In the genomic region with DNA sequence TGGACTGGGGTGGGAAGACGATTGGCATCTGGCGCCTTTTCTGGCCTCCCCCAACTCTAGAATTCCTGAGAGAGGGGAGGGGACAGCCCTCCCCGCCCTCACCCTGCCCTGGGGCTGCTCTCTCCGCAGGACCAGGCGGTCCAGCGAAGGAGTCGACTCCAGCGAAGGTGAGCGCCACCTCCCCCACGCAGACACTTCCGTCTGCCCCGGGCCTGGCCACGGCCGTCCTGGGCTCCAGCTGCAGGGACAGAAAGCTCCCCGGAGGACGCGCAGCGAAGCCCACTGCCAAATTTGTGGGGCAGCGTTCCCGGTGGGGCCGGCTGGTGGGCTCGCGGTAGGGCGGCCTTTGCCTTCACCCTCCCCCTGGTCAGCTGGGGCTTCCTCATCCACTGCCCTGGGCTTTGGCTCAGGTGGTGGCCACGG, we compare ENCODE assay signal across 8 cellular contexts. TPM values are rescaled to one million over a fixed set of nuclear protein-coding genes. Genes with fewer than 3 reads are reported as not detected.
DNase-seq lines count a peak whose midpoint lies in the region; ATAC-seq and TF ChIP-seq lines count a peak whose summit lies in the region.

No MANE protein-coding gene starts in this region.

- peaks cover 17 to 51% of the 10 kb centered on the region in 2 donors for H3K36me3 ChIP-seq in duodenal mucosa (ENCODE audit: control insufficient read depth in 1 of 2, insufficient read depth in 2 of 2, low read length in 2 of 2)

- TF ChIP-seq CTCF in C4-2B (conservative IDR thresholded peaks at IDR 0.05), result no peak

- H3K9ac ChIP-seq in duodenal mucosa (ENCODE audit: low read depth in 1 of 2, low read length in 2 of 2), result peak overlapping the region; percentile 82

- H3K9me3 ChIP-seq in duodenal mucosa (ENCODE audit: control insufficient read depth in 1 of 2, low read length in 2 of 2) (no peaks in the 10 kb centered on the region), mononuclear cell (ENCODE audit: low read depth, low read length) (no peaks in the 10 kb centered on the region)

- ATAC-seq in GM18858 (IDR thresholded peaks at IDR 0.05; ENCODE audit: unreplicated experiment), result no peak

- H3K27me3 ChIP-seq in duodenal mucosa (ENCODE audit: control insufficient read depth in 1 of 2, insufficient read depth in 2 of 2, low read length in 2 of 2) (no peaks in the 10 kb centered on the region), mononuclear cell (ENCODE audit: insufficient read depth, low read length) (no peaks in the 10 kb centered on the region)

- H3K4me1 ChIP-seq in duodenal mucosa (ENCODE audit: control insufficient read depth in 1 of 2, insufficient read depth in 2 of 2, low read length in 2 of 2) (peaks cover 16 to 28% of the 10 kb centered on the region in 2 donors), mononuclear cell (ENCODE audit: insufficient read depth, low read length) (peaks cover 45% of the 10 kb centered on the region)

- H3K27ac ChIP-seq in C4-2B, result peak overlapping the region; percentile 92
- H3K27ac ChIP-seq in duodenal mucosa (ENCODE audit: low read depth, low read length), result peak overlapping the region; percentile 5

- H3K4me3 ChIP-seq in duodenal mucosa (ENCODE audit: low read depth in 1 of 2, low read length in 2 of 2), result peak overlapping the region; percentile 81 to 85
- H3K4me3 ChIP-seq in mononuclear cell (ENCODE audit: low read length), result peak overlapping the region; percentile 56

- DNase-seq in NCI-H226 (peak; percentile 77), GF-D8 (lab: John Stamatoyannopoulos, UW) (no peak), kidney glomerular epithelial cell (lab: John Stamatoyannopoulos, UW) (no peak), NCI-H345 treated with DMSO at 0.1 percent for 48 hours (lab: John Stamatoyannopoulos, UW; ENCODE audit: unreplicated experiment) (no peak)

RNA-seq across cellular contexts. Expression of gene SSH3, which starts 0.7 kb away (rescaled TPM):
- total RNA-seq in mononuclear cell, result 4.6 TPM

RNA-seq across cellular contexts. Expression of gene ANKRD13D, which starts 14.9 kb away (rescaled TPM):
- 48.4 TPM for total RNA-seq in mononuclear cell

RNA-seq across cellular contexts. Expression of gene GRK2, which starts 37.7 kb away (rescaled TPM):
- total RNA-seq in mononuclear cell, result 185 TPM

RNA-seq across cellular contexts. Expression of gene POLD4, which starts 49.3 kb away (rescaled TPM):
- total RNA-seq in mononuclear cell, result 33.9 TPM
